ENCODE assay signal across 1 cellular context in genomic region chr6:11093591-11094410, GRCh38.
TF ChIP-seq lines count a peak whose summit lies in the region.

Gene SMIM13 (plus strand): TSS chr6:11093834. CDS start chr6:11094314, 480 bp downstream.

TF ChIP-seq in GM12878, 131 proteins besides CTCF, POLR2A, EP300 and RAD21 (continued from another document and continues in another):
- TF ChIP-seq IRF5 (IDR thresholded peaks at IDR 0.05; ENCODE audit: borderline replicate concordance): no peak
- TF ChIP-seq MXI1 (IDR thresholded peaks at IDR 0.05; ENCODE audit: low read depth, low read length): peak; percentile 32
- TF ChIP-seq, protein P1, sequence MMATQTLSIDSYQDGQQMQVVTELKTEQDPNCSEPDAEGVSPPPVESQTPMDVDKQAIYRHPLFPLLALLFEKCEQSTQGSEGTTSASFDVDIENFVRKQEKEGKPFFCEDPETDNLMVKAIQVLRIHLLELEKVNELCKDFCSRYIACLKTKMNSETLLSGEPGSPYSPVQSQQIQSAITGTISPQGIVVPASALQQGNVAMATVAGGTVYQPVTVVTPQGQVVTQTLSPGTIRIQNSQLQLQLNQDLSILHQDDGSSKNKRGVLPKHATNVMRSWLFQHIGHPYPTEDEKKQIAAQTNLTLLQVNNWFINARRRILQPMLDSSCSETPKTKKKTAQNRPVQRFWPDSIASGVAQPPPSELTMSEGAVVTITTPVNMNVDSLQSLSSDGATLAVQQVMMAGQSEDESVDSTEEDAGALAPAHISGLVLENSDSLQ (IDR thresholded peaks at IDR 0.05): peak; percentile 54; the same call in 1 of the 2 replicates
- TF ChIP-seq SMAD1 (IDR thresholded peaks at IDR 0.05; ENCODE audit: low read depth, partially characterized antibody): no peak
- TF ChIP-seq EED (IDR thresholded peaks at IDR 0.05; ENCODE audit: low read depth): 0 out of 2 replicates have a peak, but pooled peaks have one; percentile 8
- TF ChIP-seq MYB (IDR thresholded peaks at IDR 0.05; ENCODE audit: borderline replicate concordance, low read depth, low read length): no peak
- TF ChIP-seq, protein P2, sequence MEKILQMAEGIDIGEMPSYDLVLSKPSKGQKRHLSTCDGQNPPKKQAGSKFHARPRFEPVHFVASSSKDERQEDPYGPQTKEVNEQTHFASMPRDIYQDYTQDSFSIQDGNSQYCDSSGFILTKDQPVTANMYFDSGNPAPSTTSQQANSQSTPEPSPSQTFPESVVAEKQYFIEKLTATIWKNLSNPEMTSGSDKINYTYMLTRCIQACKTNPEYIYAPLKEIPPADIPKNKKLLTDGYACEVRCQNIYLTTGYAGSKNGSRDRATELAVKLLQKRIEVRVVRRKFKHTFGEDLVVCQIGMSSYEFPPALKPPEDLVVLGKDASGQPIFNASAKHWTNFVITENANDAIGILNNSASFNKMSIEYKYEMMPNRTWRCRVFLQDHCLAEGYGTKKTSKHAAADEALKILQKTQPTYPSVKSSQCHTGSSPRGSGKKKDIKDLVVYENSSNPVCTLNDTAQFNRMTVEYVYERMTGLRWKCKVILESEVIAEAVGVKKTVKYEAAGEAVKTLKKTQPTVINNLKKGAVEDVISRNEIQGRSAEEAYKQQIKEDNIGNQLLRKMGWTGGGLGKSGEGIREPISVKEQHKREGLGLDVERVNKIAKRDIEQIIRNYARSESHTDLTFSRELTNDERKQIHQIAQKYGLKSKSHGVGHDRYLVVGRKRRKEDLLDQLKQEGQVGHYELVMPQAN (conservative IDR thresholded peaks at IDR 0.05): peak; percentile 60
- TF ChIP-seq SRF (IDR thresholded peaks at IDR 0.05; ENCODE audit: low read depth in 2 of 2, low read length in 2 of 2): no peak
- TF ChIP-seq, protein P3, sequence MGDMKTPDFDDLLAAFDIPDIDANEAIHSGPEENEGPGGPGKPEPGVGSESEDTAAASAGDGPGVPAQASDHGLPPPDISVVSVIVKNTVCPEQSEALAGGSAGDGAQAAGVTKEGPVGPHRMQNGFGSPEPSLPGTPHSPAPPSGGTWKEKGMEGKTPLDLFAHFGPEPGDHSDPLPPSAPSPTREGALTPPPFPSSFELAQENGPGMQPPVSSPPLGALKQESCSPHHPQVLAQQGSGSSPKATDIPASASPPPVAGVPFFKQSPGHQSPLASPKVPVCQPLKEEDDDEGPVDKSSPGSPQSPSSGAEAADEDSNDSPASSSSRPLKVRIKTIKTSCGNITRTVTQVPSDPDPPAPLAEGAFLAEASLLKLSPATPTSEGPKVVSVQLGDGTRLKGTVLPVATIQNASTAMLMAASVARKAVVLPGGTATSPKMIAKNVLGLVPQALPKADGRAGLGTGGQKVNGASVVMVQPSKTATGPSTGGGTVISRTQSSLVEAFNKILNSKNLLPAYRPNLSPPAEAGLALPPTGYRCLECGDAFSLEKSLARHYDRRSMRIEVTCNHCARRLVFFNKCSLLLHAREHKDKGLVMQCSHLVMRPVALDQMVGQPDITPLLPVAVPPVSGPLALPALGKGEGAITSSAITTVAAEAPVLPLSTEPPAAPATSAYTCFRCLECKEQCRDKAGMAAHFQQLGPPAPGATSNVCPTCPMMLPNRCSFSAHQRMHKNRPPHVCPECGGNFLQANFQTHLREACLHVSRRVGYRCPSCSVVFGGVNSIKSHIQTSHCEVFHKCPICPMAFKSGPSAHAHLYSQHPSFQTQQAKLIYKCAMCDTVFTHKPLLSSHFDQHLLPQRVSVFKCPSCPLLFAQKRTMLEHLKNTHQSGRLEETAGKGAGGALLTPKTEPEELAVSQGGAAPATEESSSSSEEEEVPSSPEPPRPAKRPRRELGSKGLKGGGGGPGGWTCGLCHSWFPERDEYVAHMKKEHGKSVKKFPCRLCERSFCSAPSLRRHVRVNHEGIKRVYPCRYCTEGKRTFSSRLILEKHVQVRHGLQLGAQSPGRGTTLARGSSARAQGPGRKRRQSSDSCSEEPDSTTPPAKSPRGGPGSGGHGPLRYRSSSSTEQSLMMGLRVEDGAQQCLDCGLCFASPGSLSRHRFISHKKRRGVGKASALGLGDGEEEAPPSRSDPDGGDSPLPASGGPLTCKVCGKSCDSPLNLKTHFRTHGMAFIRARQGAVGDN (IDR thresholded peaks at IDR 0.05): no peak
- TF ChIP-seq RCOR1 (conservative IDR thresholded peaks at IDR 0.05; ENCODE audit: low read depth, low read length): 0 out of 2 replicates have a peak, but pooled peaks have one; percentile 66
- no peak for TF ChIP-seq SUZ12 (IDR thresholded peaks at IDR 0.05; ENCODE audit: unreplicated experiment)
- TF ChIP-seq HDAC2 (IDR thresholded peaks at IDR 0.05): no peak
- no peak for TF ChIP-seq PRDM15 (CRISPR knock-in tag; IDR thresholded peaks at IDR 0.05)
- no peak for TF ChIP-seq ATF7 (IDR thresholded peaks at IDR 0.05; ENCODE audit: low read depth)
- peak; percentile 97 for TF ChIP-seq HCFC1 (IDR thresholded peaks at IDR 0.05; ENCODE audit: low read length)
- TF ChIP-seq CHD2 (IDR thresholded peaks at IDR 0.05; ENCODE audit: borderline replicate concordance, low read depth, low read length): peak; percentile 79; the same call in 1 of the 2 replicates
- TF ChIP-seq, protein P4, sequence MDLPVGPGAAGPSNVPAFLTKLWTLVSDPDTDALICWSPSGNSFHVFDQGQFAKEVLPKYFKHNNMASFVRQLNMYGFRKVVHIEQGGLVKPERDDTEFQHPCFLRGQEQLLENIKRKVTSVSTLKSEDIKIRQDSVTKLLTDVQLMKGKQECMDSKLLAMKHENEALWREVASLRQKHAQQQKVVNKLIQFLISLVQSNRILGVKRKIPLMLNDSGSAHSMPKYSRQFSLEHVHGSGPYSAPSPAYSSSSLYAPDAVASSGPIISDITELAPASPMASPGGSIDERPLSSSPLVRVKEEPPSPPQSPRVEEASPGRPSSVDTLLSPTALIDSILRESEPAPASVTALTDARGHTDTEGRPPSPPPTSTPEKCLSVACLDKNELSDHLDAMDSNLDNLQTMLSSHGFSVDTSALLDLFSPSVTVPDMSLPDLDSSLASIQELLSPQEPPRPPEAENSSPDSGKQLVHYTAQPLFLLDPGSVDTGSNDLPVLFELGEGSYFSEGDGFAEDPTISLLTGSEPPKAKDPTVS (IDR thresholded peaks at IDR 0.05; ENCODE audit: low read depth, low read length): no peak
- no peak for TF ChIP-seq KDM1A (IDR thresholded peaks at IDR 0.05; ENCODE audit: borderline replicate concordance)
- no peak for TF ChIP-seq ZNF384 (IDR thresholded peaks at IDR 0.05; ENCODE audit: borderline replicate concordance, low read depth, low read length)
- TF ChIP-seq, protein P5, sequence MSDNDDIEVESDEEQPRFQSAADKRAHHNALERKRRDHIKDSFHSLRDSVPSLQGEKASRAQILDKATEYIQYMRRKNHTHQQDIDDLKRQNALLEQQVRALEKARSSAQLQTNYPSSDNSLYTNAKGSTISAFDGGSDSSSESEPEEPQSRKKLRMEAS (IDR thresholded peaks at IDR 0.05; ENCODE audit: low read depth, low read length): no peak
- peak; percentile 43; the same call in 1 of the 2 replicates for TF ChIP-seq NR2C1 (IDR thresholded peaks at IDR 0.05)
- TF ChIP-seq REST (IDR thresholded peaks at IDR 0.05; ENCODE audit: low read depth, low read length): no peak
- TF ChIP-seq, protein P6, sequence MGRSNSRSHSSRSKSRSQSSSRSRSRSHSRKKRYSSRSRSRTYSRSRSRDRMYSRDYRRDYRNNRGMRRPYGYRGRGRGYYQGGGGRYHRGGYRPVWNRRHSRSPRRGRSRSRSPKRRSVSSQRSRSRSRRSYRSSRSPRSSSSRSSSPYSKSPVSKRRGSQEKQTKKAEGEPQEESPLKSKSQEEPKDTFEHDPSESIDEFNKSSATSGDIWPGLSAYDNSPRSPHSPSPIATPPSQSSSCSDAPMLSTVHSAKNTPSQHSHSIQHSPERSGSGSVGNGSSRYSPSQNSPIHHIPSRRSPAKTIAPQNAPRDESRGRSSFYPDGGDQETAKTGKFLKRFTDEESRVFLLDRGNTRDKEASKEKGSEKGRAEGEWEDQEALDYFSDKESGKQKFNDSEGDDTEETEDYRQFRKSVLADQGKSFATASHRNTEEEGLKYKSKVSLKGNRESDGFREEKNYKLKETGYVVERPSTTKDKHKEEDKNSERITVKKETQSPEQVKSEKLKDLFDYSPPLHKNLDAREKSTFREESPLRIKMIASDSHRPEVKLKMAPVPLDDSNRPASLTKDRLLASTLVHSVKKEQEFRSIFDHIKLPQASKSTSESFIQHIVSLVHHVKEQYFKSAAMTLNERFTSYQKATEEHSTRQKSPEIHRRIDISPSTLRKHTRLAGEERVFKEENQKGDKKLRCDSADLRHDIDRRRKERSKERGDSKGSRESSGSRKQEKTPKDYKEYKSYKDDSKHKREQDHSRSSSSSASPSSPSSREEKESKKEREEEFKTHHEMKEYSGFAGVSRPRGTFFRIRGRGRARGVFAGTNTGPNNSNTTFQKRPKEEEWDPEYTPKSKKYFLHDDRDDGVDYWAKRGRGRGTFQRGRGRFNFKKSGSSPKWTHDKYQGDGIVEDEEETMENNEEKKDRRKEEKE (IDR thresholded peaks at IDR 0.05): no peak
- peak; percentile 66; the same call in 1 of the 2 replicates for TF ChIP-seq ZNF207 (IDR thresholded peaks at IDR 0.05; ENCODE audit: borderline replicate concordance)
- TF ChIP-seq SREBF2 (IDR thresholded peaks at IDR 0.05; ENCODE audit: low read length): no peak
- no peak for TF ChIP-seq ETV6 (conservative IDR thresholded peaks at IDR 0.05 in 1 of 2, IDR thresholded peaks at IDR 0.05 in 1 of 2; ENCODE audit: borderline replicate concordance in 1 of 2, low read depth in 1 of 2)
- TF ChIP-seq STAT3 (IDR thresholded peaks at IDR 0.05; ENCODE audit: low read depth, low read length): no peak
- TF ChIP-seq ESRRA (IDR thresholded peaks at IDR 0.05; ENCODE audit: low read length): no peak
- TF ChIP-seq USF1 (IDR thresholded peaks at IDR 0.05; ENCODE audit: borderline replicate concordance, extremely low read length, insufficient read depth, low read depth, low read length): no peak
- TF ChIP-seq RB1 (IDR thresholded peaks at IDR 0.05; ENCODE audit: borderline replicate concordance): peak; percentile 95; the same call in 1 of the 2 replicates
